In genomic region chr15:32817570-32817969, GRCh38 we compare ENCODE assay signal across 16 cellular contexts.
DNase-seq lines count a peak whose midpoint lies in the region; TF ChIP-seq lines count a peak whose summit lies in the region.
"Had no signal": no experiment of that assay in that cellular context is flagged by ENCODE, and none has a peak within 500 bp of the region (broad histone marks: within the 10 kb centered on the region; RNA-seq: fewer than 3 reads in every experiment).

No MANE protein-coding gene starts in this region.

- peaks cover 32% of the 10 kb centered on the region for H3K4me1 ChIP-seq in ACC112 (ENCODE audit: control insufficient read depth, insufficient read depth, low read length, unreplicated experiment)
- H3K4me1 ChIP-seq: BLaER1 had no signal

- DNase-seq in HFFc6 (no peak), NCI-H69 (lab: John Stamatoyannopoulos, UW) (peak; percentile 54), NCI-H2107 (lab: John Stamatoyannopoulos, UW) (no peak), T-helper 9 cell (no peak)
- DNase-seq in activated effector memory CD4-positive, alpha-beta T cell treated with anti-CD3 and anti-CD28 coated beads, Interleukin-2, amount 50 U/mL, for 16 hours: no peak
- DNase-seq: CD4-positive, alpha-beta memory T cell; DMS153; DMS79; GDM1; H9; KBM-7 had no signal

- no peaks in the 10 kb centered on the region for H3K27me3 Mint-ChIP-seq in HFFc6 (ENCODE audit: insufficient read depth)

- no peak for TF ChIP-seq RAD21 in neural cell (conservative IDR thresholded peaks at IDR 0.05)

- H3K36me3 Mint-ChIP-seq in HFFc6 (ENCODE audit: low read depth): peaks cover 22% of the 10 kb centered on the region
- H3K36me3 Mint-ChIP-seq: CD14-positive monocyte; CD4-positive, alpha-beta memory T cell had no signal

- peak; percentile 47 for TF ChIP-seq EP300 in neural cell (conservative IDR thresholded peaks at IDR 0.05; ENCODE audit: poor library complexity, severe bottlenecking)

- no peaks in the 10 kb centered on the region for H3K9me3 Mint-ChIP-seq in HFFc6
- H3K9me3 Mint-ChIP-seq: CD14-positive monocyte; CD4-positive, alpha-beta memory T cell; GM23338; H9 had no signal

- H3K4me3 Mint-ChIP-seq in HFFc6: no peak overlapping the region
- H3K4me3 Mint-ChIP-seq: CD4-positive, alpha-beta memory T cell; GM23338; H9 had no signal

- no peaks in the 10 kb centered on the region for H3K9me2 ChIP-seq in neural cell (ENCODE audit: insufficient read depth, low read length)

- no peak for TF ChIP-seq CTCF in HFFc6 (IDR thresholded peaks at IDR 0.05)
- TF ChIP-seq CTCF in neural cell (IDR thresholded peaks at IDR 0.05; ENCODE audit: poor library complexity, severe bottlenecking): no peak

- peaks cover 53% of the 10 kb centered on the region for H3K4me1 Mint-ChIP-seq in HFFc6 (ENCODE audit: low read depth)
- H3K4me1 Mint-ChIP-seq: CD14-positive monocyte; CD4-positive, alpha-beta memory T cell had no signal

- H3K9me3 ChIP-seq in neural cell (ENCODE audit: low read length): no peaks in the 10 kb centered on the region
- H3K9me3 ChIP-seq: BLaER1 had no signal

- no peaks in the 10 kb centered on the region for H3F3A ChIP-seq in neural cell (ENCODE audit: insufficient read depth, low read length, poor library complexity, severe bottlenecking)

- no peaks in the 10 kb centered on the region for H3K27me3 ChIP-seq in ACC112 (ENCODE audit: insufficient read depth, low read length)
- no peaks in the 10 kb centered on the region for H3K27me3 ChIP-seq in neural cell (ENCODE audit: insufficient read depth, low read depth, low read length)
- H3K27me3 ChIP-seq: BLaER1 had no signal

- H2AFZ ChIP-seq in ACC112 (ENCODE audit: low read length, unreplicated experiment) (peak overlapping the region; percentile 51), neural cell (ENCODE audit: low read depth, low read length) (no peak overlapping the region)
- H2AFZ ChIP-seq: GM23338 had no signal

- H3K36me3 ChIP-seq in ACC112 (ENCODE audit: insufficient read depth, low read length) (no peaks in the 10 kb centered on the region), neural cell (ENCODE audit: insufficient read depth, low read length) (no peaks in the 10 kb centered on the region)
- H3K36me3 ChIP-seq: BLaER1 had no signal

- H3K4me3 ChIP-seq in ACC112 (ENCODE audit: low read depth, low read length) (no peak overlapping the region), neural cell (ENCODE audit: low read length) (no peak overlapping the region)
- H3K4me3 ChIP-seq: BLaER1, GM23338 had no signal

- H3K27ac ChIP-seq in ACC112 (ENCODE audit: low read depth, low read length) (peak overlapping the region; percentile 8; the same call in 1 of the 2 replicates), neural cell (ENCODE audit: low read length) (no peak overlapping the region)
- H3K27ac ChIP-seq: BLaER1 had no signal

- 0 out of 2 replicates have a peak overlapping the region, but pooled peaks have one; percentile 13 for H3K27ac Mint-ChIP-seq in HFFc6
- H3K27ac Mint-ChIP-seq: CD14-positive monocyte; CD4-positive, alpha-beta memory T cell; GM23338; H9 had no signal

- H3K79me2 ChIP-seq in ACC112 (ENCODE audit: control insufficient read depth, insufficient read depth, low read length, unreplicated experiment) (no peaks in the 10 kb centered on the region), neural cell (replicated peaks; ENCODE audit: insufficient read depth, low read length) (no peaks in the 10 kb centered on the region)

- no peak overlapping the region for H3K9ac ChIP-seq in neural cell (ENCODE audit: low read length)
- H3K9ac ChIP-seq: BLaER1 had no signal

- H3K4me2 ChIP-seq in neural cell (ENCODE audit: low read length): no peak overlapping the region
- H3K4me2 ChIP-seq: BLaER1, GM23338 had no signal

- H4K20me1 ChIP-seq in neural cell (ENCODE audit: insufficient read depth): no peaks in the 10 kb centered on the region
- H4K20me1 ChIP-seq: BLaER1 had no signal

TF ChIP-seq in neural cell, 6 proteins besides CTCF, POLR2A, EP300 and RAD21:
- TF ChIP-seq EZH2 (IDR thresholded peaks at IDR 0.05; ENCODE audit: borderline replicate concordance, insufficient read depth, low read length, poor library complexity, severe bottlenecking) (no peak), MXI1 (conservative IDR thresholded peaks at IDR 0.05; ENCODE audit: poor library complexity, severe bottlenecking) (no peak), REST (IDR thresholded peaks at IDR 0.05; ENCODE audit: borderline replicate concordance) (no peak), SMC3 (conservative IDR thresholded peaks at IDR 0.05; ENCODE audit: poor library complexity) (no peak)
